9 cellular contexts compared by ENCODE assay signal in genomic region chr19:10111405-10111811, GRCh38. TPM values are rescaled to one million over a fixed set of nuclear protein-coding genes. Genes with fewer than 3 reads are reported as not detected.
DNase-seq lines count a peak whose midpoint lies in the region; ATAC-seq and TF ChIP-seq lines count a peak whose summit lies in the region.
"Had no signal": no experiment of that assay in that cellular context is flagged by ENCODE, and none has a peak within 500 bp of the region (broad histone marks: within the 10 kb centered on the region; RNA-seq: fewer than 3 reads in every experiment).

TSS of gene P2RY11 (plus strand) at chr19:10111693. CDS start at chr19:10111722, 29 bp downstream.

- peaks cover 61% of the 10 kb centered on the region for H3K36me3 ChIP-seq in OCI-LY3 (replicated peaks; ENCODE audit: low read depth, low read length)
- no peaks in the 10 kb centered on the region for H3K36me3 ChIP-seq in smooth muscle cell (ENCODE audit: low read depth)
- peaks cover 57 to 58% of the 10 kb centered on the region in 2 donors for H3K36me3 ChIP-seq in thyroid gland

- H2AFZ ChIP-seq in OCI-LY3 (ENCODE audit: low read depth, low read length): no peak within 1 kb of the TSS
- no peak within 1 kb of the TSS for H2AFZ ChIP-seq in smooth muscle cell (ENCODE audit: low read depth)

- peak; percentile 59 for DNase-seq in GM13976 (ENCODE audit: low spot score)
- DNase-seq in smooth muscle cell (lab: John Stamatoyannopoulos, UW; ENCODE audit: unreplicated experiment): no peak
- DNase-seq in thyroid gland: no peak
- no peak for DNase-seq in NCI-H82 (lab: John Stamatoyannopoulos, UW)
- DNase-seq: hippocampal formation had no signal

- H3K79me2 ChIP-seq in OCI-LY3 (ENCODE audit: low read length): peaks cover 32% of the 10 kb centered on the region
- peaks cover 19% of the 10 kb centered on the region for H3K79me2 ChIP-seq in smooth muscle cell (ENCODE audit: low read depth)

- no peaks in the 10 kb centered on the region for H3K27me3 Mint-ChIP-seq in brain

- peaks cover 43% of the 10 kb centered on the region for H3K36me3 Mint-ChIP-seq in brain

- WGBS in smooth muscle cell (ENCODE audit: low lambda C conversion rate): 80% methylated on average over 8 of the region's 8 CpGs
- 71 to 83% methylated on average over 7 to 8 of the region's 8 CpGs for WGBS in thyroid gland, 2 donors

- H3K27ac ChIP-seq in OCI-LY3 (ENCODE audit: low read length) (peak within 1 kb of the TSS; percentile 70), smooth muscle cell (ENCODE audit: low read depth) (peak within 1 kb of the TSS; percentile 31), thyroid gland (no peak within 1 kb of the TSS)

- no peaks in the 10 kb centered on the region for H3K9me3 ChIP-seq in OCI-LY3 (ENCODE audit: insufficient read depth, low read length)
- H3K9me3 ChIP-seq in smooth muscle cell (replicated peaks; ENCODE audit: low read depth): no peaks in the 10 kb centered on the region
- no peaks in the 10 kb centered on the region for H3K9me3 ChIP-seq in thyroid gland

- intact Hi-C loops in thyroid gland (cut with DNase I): loop anchor here (10.0 kb wide), 1 partner anchor 143 kb away; the partner anchor contains the start of gene MRPL4

- H3K4me2 ChIP-seq in OCI-LY3 (ENCODE audit: low read length): peak within 1 kb of the TSS; percentile 46
- H3K4me2 ChIP-seq in smooth muscle cell: no peak within 1 kb of the TSS

- H4K20me1 ChIP-seq in OCI-LY3 (ENCODE audit: insufficient read depth, low read length) (no peaks in the 10 kb centered on the region; the same call in 1 of the 2 replicates), smooth muscle cell (ENCODE audit: low read depth) (peaks cover 3% of the 10 kb centered on the region)

- H3F3A ChIP-seq in smooth muscle cell (ENCODE audit: low read depth): peaks cover 6% of the 10 kb centered on the region

- TF ChIP-seq POLR2A in thyroid gland (IDR thresholded peaks at IDR 0.05): no peak

- H3K4me1 ChIP-seq in OCI-LY3 (ENCODE audit: low read length) (peaks cover 35% of the 10 kb centered on the region), smooth muscle cell (ENCODE audit: low read depth) (peaks cover 10% of the 10 kb centered on the region), thyroid gland (peaks cover 7 to 9% of the 10 kb centered on the region in 2 donors)

- peaks cover 13% of the 10 kb centered on the region for H3K4me1 Mint-ChIP-seq in brain

- H3K4me3 ChIP-seq in OCI-LY3 (ENCODE audit: low read length): no peak within 1 kb of the TSS
- H3K4me3 ChIP-seq in smooth muscle cell: no peak within 1 kb of the TSS
- no peak within 1 kb of the TSS for H3K4me3 ChIP-seq in thyroid gland (replicated peaks in 1 of 3)

- H3K9me3 Mint-ChIP-seq in brain: no peaks in the 10 kb centered on the region

- in situ Hi-C loops in GM13976 (cut with MboI; ENCODE audit: low sequenced_read_pairs, unreplicated experiment): no loop called here

- H3K4me3 Mint-ChIP-seq in brain: peak within 1 kb of the TSS in 2 of 5 experiments; percentile 23 to 35

- ATAC-seq in GM19351 (IDR thresholded peaks at IDR 0.05; ENCODE audit: unreplicated experiment) (no peak), GM18909 (IDR thresholded peaks at IDR 0.05; ENCODE audit: poor library complexity, unreplicated experiment) (no peak)

- TF ChIP-seq CTCF in GM13976 (IDR thresholded peaks at IDR 0.05; ENCODE audit: borderline replicate concordance, control extremely low read depth, extremely low read depth, insufficient read depth, missing control alignments) (no peak), OCI-LY3 (IDR thresholded peaks at IDR 0.05; ENCODE audit: low read depth, low read length) (no peak), brain (conservative IDR thresholded peaks at IDR 0.05) (no peak), smooth muscle cell (IDR thresholded peaks at IDR 0.05; ENCODE audit: borderline replicate concordance, insufficient read depth, poor library complexity, severe bottlenecking) (no peak), thyroid gland (IDR thresholded peaks at IDR 0.05) (no peak)

- peak within 1 kb of the TSS in 3 of 5 experiments; percentile 13 to 81 (median 13) for H3K27ac Mint-ChIP-seq in brain

- H3K9ac ChIP-seq in OCI-LY3 (ENCODE audit: low read length) (no peak within 1 kb of the TSS), smooth muscle cell (ENCODE audit: low read depth) (no peak within 1 kb of the TSS)

- H3K27me3 ChIP-seq in OCI-LY3 (ENCODE audit: low read depth, low read length) (no peaks in the 10 kb centered on the region), smooth muscle cell (ENCODE audit: low read depth) (no peaks in the 10 kb centered on the region), thyroid gland (no peaks in the 10 kb centered on the region)

RNA-seq across cellular contexts. Expression of gene P2RY11, which starts in this region (rescaled TPM):
- polyA plus RNA-seq in brain (ENCODE audit: insufficient read depth, low read depth, low replicate concordance): 10.4 TPM
- total RNA-seq in smooth muscle cell: 1.5 and 2.0 TPM in 2 replicates
- 3.8 and 9.7 TPM in 2 replicates for polyA plus RNA-seq in smooth muscle cell
- total RNA-seq in thyroid gland: 1 to 10 TPM; 6.1 to 9.3 (median 6.3) TPM

Comparison
In these comparisons a context has a peak if more than half of its experiments do, and no peak if none do; other contexts are left out.
1. H3K27ac ChIP-seq: peak in OCI-LY3 (single experiment) and smooth muscle cell (single experiment); none in thyroid gland (0 of 3).